ENCODE assay signal across 24 cellular contexts in genomic region chr13:33331962-33332361, GRCh38. TPM values are rescaled to one million over a fixed set of nuclear protein-coding genes. Genes with fewer than 3 reads are reported as not detected.
DNase-seq lines count a peak whose midpoint lies in the region; ATAC-seq, FAIRE-seq and TF ChIP-seq lines count a peak whose summit lies in the region.
"Had no signal": no experiment of that assay in that cellular context is flagged by ENCODE, and none has a peak within 500 bp of the region (broad histone marks: within the 10 kb centered on the region; RNA-seq: fewer than 3 reads in every experiment).

No MANE protein-coding gene starts in this region.

- no peak for TF ChIP-seq EP300 in H1 (IDR thresholded peaks at IDR 0.05; ENCODE audit: borderline replicate concordance in 1 of 2, low read depth in 2 of 2, low read length in 2 of 2)

- H3K4me1 ChIP-seq in GM23338 (ENCODE audit: insufficient read depth) (peaks cover 23% of the 10 kb centered on the region), H1 (replicated peaks in 1 of 4; ENCODE audit: control insufficient read depth in 3 of 4, insufficient read depth in 4 of 4, low read length in 3 of 4) (peaks cover 0 to 2% (median 0%) of the 10 kb centered on the region in 4 experiments; a peak in 2 of 7 replicates)
- H3K4me1 ChIP-seq: A549; BE2C; BLaER1 treated with 17β-estradiol and CSF1 and Interleukin-3, amounts not matched to agents 10 nM and 100 nM had no signal

- no peak overlapping the region for H2AK5ac ChIP-seq in H1 (ENCODE audit: low read depth, low read length)

- H3K27ac Mint-ChIP-seq in GM23338: peak overlapping the region; percentile 79
- H3K27ac Mint-ChIP-seq in nephron progenitor cell: peak overlapping the region; percentile 5
- H3K27ac Mint-ChIP-seq: CD4-positive, alpha-beta memory T cell; HFFc6 had no signal

- no peak for TF ChIP-seq RAD21 in H1 (IDR thresholded peaks at IDR 0.05 in 1 of 2, conservative IDR thresholded peaks at IDR 0.05 in 1 of 2; ENCODE audit: low read depth in 2 of 2, low read length in 2 of 2)

- no peak overlapping the region for H3K4me3 ChIP-seq in GM23338
- H3K4me3 ChIP-seq in H1 (ENCODE audit: extremely low read depth in 1 of 4, insufficient read depth in 2 of 4, low read depth in 3 of 4, low read length in 4 of 4): no peak overlapping the region
- H3K4me3 ChIP-seq: A549; BLaER1 treated with 17β-estradiol and CSF1 and Interleukin-3, amounts not matched to agents 10 nM and 100 nM; GM23248; HAP-1 had no signal

- no peaks in the 10 kb centered on the region for H3K23me2 ChIP-seq in H1 (ENCODE audit: low read depth, low read length)

- no peak overlapping the region for H3K4ac ChIP-seq in H1 (replicated peaks; ENCODE audit: insufficient read length, low read depth, low read length)

- peaks cover 16% of the 10 kb centered on the region for H3K4me1 Mint-ChIP-seq in GM23338
- H3K4me1 Mint-ChIP-seq in nephron progenitor cell: no peaks in the 10 kb centered on the region
- H3K4me1 Mint-ChIP-seq: CD4-positive, alpha-beta memory T cell had no signal

- TF ChIP-seq POLR2A in H1 (IDR thresholded peaks at IDR 0.05; ENCODE audit: control extremely low read depth in 1 of 2, low read depth in 2 of 2, low read length in 2 of 2): no peak

- H3K36me3 Mint-ChIP-seq in GM23338 (ENCODE audit: low read depth): no peaks in the 10 kb centered on the region
- H3K36me3 Mint-ChIP-seq in nephron progenitor cell (ENCODE audit: low read depth): no peaks in the 10 kb centered on the region
- H3K36me3 Mint-ChIP-seq: CD4-positive, alpha-beta memory T cell had no signal

- DNase-seq in GM23338 (ENCODE audit: low spot score) (peak; percentile 28), H1 (ENCODE audit: low read depth in 1 of 2, low spot score in 2 of 2) (no peak), nephron progenitor cell (no peak), activated gamma-delta T cell (lab: John Stamatoyannopoulos, UW) (no peak), sciatic nerve (ENCODE audit: low spot score) (no peak)
- DNase-seq in effector CD4-positive, alpha-beta T cell: no peak
- DNase-seq: 8988T; ACHN; AML-193; BE2C; Calu3; CD4-positive, alpha-beta memory T cell; COR-L47; DMS53; DMS79 treated with DMSO at 0.1 percent for 48 hours; GM23248; HFFc6 had no signal

- no peak overlapping the region for H3K56ac ChIP-seq in H1 (replicated peaks; ENCODE audit: insufficient read length, low read depth, low read length)

- no peak overlapping the region for H3K9ac ChIP-seq in H1 (replicated peaks in 1 of 4; ENCODE audit: extremely low read depth in 1 of 4, low read depth in 3 of 4, low read length in 3 of 4)
- H3K9ac ChIP-seq: BLaER1 treated with 17β-estradiol and CSF1 and Interleukin-3, amounts not matched to agents 10 nM and 100 nM; GM23248 had no signal

- peak overlapping the region; percentile 62 for H3K4me2 ChIP-seq in GM23338
- no peak overlapping the region for H3K4me2 ChIP-seq in H1 (ENCODE audit: insufficient read depth in 1 of 2, low read depth in 2 of 2, low read length in 2 of 2)
- H3K4me2 ChIP-seq: A549; BLaER1 treated with 17β-estradiol and CSF1 and Interleukin-3, amounts not matched to agents 10 nM and 100 nM had no signal

- no peak overlapping the region; the same call in 1 of the 2 replicates for H2BK5ac ChIP-seq in H1 (ENCODE audit: low read depth, low read length)

- no peak for FAIRE-seq in H1 (lab: Jason Lieb, UNC)
- FAIRE-seq: A549, G401.6, GM12892, H54 had no signal

- TF ChIP-seq CTCF in GM23338 (conservative IDR thresholded peaks at IDR 0.05; ENCODE audit: low read depth in 2 of 2) (no peak), H1 (IDR thresholded peaks at IDR 0.05; ENCODE audit: control extremely low read depth in 1 of 3, insufficient read depth in 1 of 3, low read depth in 1 of 3, low read length in 3 of 3) (no peak), nephron progenitor cell (IDR thresholded peaks at IDR 0.05) (no peak)

- no peak overlapping the region for H2BK15ac ChIP-seq in H1 (ENCODE audit: low read length)

- H4K91ac ChIP-seq in H1 (replicated peaks; ENCODE audit: insufficient read length, low read length): no peak overlapping the region

- intact Hi-C loops in sciatic nerve (cut with DNase I): no loop called here

- CTCF ChIA-PET in H1 (lab: Charles Lee; ENCODE audit: partially characterized antibody): no interaction called here

- ATAC-seq in GM23338: peak; percentile 68
- ATAC-seq in sciatic nerve: no peak
- ATAC-seq in HG02759 (IDR thresholded peaks at IDR 0.05; ENCODE audit: unreplicated experiment): no peak
- ATAC-seq: A549 had no signal

- no peak overlapping the region for H2BK12ac ChIP-seq in H1 (ENCODE audit: low read depth, low read length)

- no peaks in the 10 kb centered on the region for H3K9me3 ChIP-seq in H1 (ENCODE audit: insufficient read depth in 2 of 2, low read depth in 1 of 2, low read length in 1 of 2)
- H3K9me3 ChIP-seq: A549; BE2C; BLaER1 treated with 17β-estradiol and CSF1 and Interleukin-3, amounts not matched to agents 10 nM and 100 nM; HAP-1 had no signal

- H3K79me2 ChIP-seq in GM23338 (replicated peaks; ENCODE audit: insufficient read depth) (no peaks in the 10 kb centered on the region), H1 (ENCODE audit: control insufficient read depth in 1 of 2, insufficient read depth in 2 of 2, low read length in 2 of 2) (no peaks in the 10 kb centered on the region)

- H4K20me1 ChIP-seq in GM23338 (replicated peaks; ENCODE audit: insufficient read depth): no peaks in the 10 kb centered on the region
- no peaks in the 10 kb centered on the region for H4K20me1 ChIP-seq in H1 (replicated peaks in 1 of 2; ENCODE audit: control insufficient read depth in 1 of 2, insufficient read depth in 2 of 2, low read length in 2 of 2)
- H4K20me1 ChIP-seq: BLaER1 treated with 17β-estradiol and CSF1 and Interleukin-3, amounts not matched to agents 10 nM and 100 nM had no signal

- no peak overlapping the region for H3K14ac ChIP-seq in H1 (ENCODE audit: insufficient read length)

- no peak overlapping the region for H3K18ac ChIP-seq in H1 (ENCODE audit: extremely low read depth, low read length)

- H3K4me3 Mint-ChIP-seq in GM23338: no peak overlapping the region
- H3K4me3 Mint-ChIP-seq in nephron progenitor cell: no peak overlapping the region
- H3K4me3 Mint-ChIP-seq: CD4-positive, alpha-beta memory T cell; HFFc6 had no signal

- WGBS in H1 (ENCODE audit: extremely low coverage in 1 of 2, insufficient coverage in 1 of 2, insufficient read length in 1 of 2, insufficient replicate concordance in 2 of 2, low coverage in 1 of 2, low lambda C conversion rate in 2 of 2, missing lambda C conversion rate in 1 of 2), 2 experiments: 60% methylated on average over 3 of the region's 3 CpGs; no CpG with 5 or more reads in 1 of the 2 experiments

- no peaks in the 10 kb centered on the region for H3K79me1 ChIP-seq in H1 (ENCODE audit: low read depth, low read length)

- H3K23ac ChIP-seq in H1 (ENCODE audit: insufficient read length): no peak overlapping the region

- H2BK120ac ChIP-seq in H1 (replicated peaks; ENCODE audit: low read depth, low read length): no peak overlapping the region

- POLR2A ChIA-PET in H1 (lab: Charles Lee; ENCODE audit: partially characterized antibody): no interaction called here

- no peak overlapping the region for H2BK20ac ChIP-seq in H1 (ENCODE audit: low read length)

- no peaks in the 10 kb centered on the region for H3K9me2 ChIP-seq in GM23338 (ENCODE audit: insufficient read depth)

- H3K27me3 Mint-ChIP-seq in GM23338 (ENCODE audit: insufficient read depth, low read depth, poor library complexity): no peaks in the 10 kb centered on the region
- peaks cover 60% of the 10 kb centered on the region for H3K27me3 Mint-ChIP-seq in nephron progenitor cell (ENCODE audit: low read depth, poor library complexity)

- H3F3A ChIP-seq in GM23338 (replicated peaks; ENCODE audit: low read depth): peaks cover 9% of the 10 kb centered on the region; the same call in 1 of the 2 replicates

- H3K27ac ChIP-seq in GM23338 (ENCODE audit: low read depth) (peak overlapping the region; percentile 90), H1 (ENCODE audit: low read depth, low read length) (no peak overlapping the region)
- H3K27ac ChIP-seq: A549; BLaER1 treated with 17β-estradiol and CSF1 and Interleukin-3, amounts not matched to agents 10 nM and 100 nM; GM23248 had no signal

- H3K27me3 ChIP-seq in GM23338 (ENCODE audit: insufficient read depth) (no peaks in the 10 kb centered on the region), H1 (replicated peaks in 1 of 4; ENCODE audit: control insufficient read depth in 3 of 4, extremely low read depth in 1 of 4, insufficient read depth in 3 of 4, low read length in 3 of 4) (no peaks in the 10 kb centered on the region)
- H3K27me3 ChIP-seq: BE2C; BLaER1 treated with 17β-estradiol and CSF1 and Interleukin-3, amounts not matched to agents 10 nM and 100 nM had no signal

- H2AFZ ChIP-seq in GM23338 (peak overlapping the region; percentile 78), H1 (ENCODE audit: low read length) (peak overlapping the region; percentile 80)
- H2AFZ ChIP-seq: GM23248 had no signal

- no peak overlapping the region for H4K8ac ChIP-seq in H1 (ENCODE audit: extremely low read depth, insufficient read depth, low read length)

- no peaks in the 10 kb centered on the region for H3K9me3 Mint-ChIP-seq in GM23338
- no peaks in the 10 kb centered on the region for H3K9me3 Mint-ChIP-seq in nephron progenitor cell
- H3K9me3 Mint-ChIP-seq: CD4-positive, alpha-beta memory T cell; HFFc6 had no signal

- H4K5ac ChIP-seq in H1 (ENCODE audit: insufficient read length, low read depth, low read length): no peak overlapping the region

- H3K36me3 ChIP-seq in GM23338 (ENCODE audit: insufficient read depth): no peaks in the 10 kb centered on the region
- H3K36me3 ChIP-seq in H1 (ENCODE audit: control insufficient read depth in 2 of 4, insufficient read depth in 4 of 4, low read length in 3 of 4): no peaks in the 10 kb centered on the region
- H3K36me3 ChIP-seq: BE2C; BLaER1 treated with 17β-estradiol and CSF1 and Interleukin-3, amounts not matched to agents 10 nM and 100 nM; HAP-1 had no signal

TF ChIP-seq in H1, 55 proteins besides CTCF, POLR2A, EP300 and RAD21 (continues in another document):
- TF ChIP-seq SIRT6 (IDR thresholded peaks at IDR 0.05; ENCODE audit: low read length): no peak
- no peak for TF ChIP-seq CBX5 (IDR thresholded peaks at IDR 0.05; ENCODE audit: low read depth, low read length)
- no peak for TF ChIP-seq CHD2 (IDR thresholded peaks at IDR 0.05; ENCODE audit: low read length)

RNA-seq across cellular contexts. Expression of gene STARD13, which starts 46.4 kb away (rescaled TPM):
- total RNA-seq in GM23338 (2014; rRNA removed; shearing (Covaris generic)): 2.9 and 5.2 TPM in 2 replicates
- polyA plus RNA-seq in GM23338 (2016; fragmentation: Nextera tagmentation; extraction: Ambion mirVana): 0.99 and 3.2 TPM in 2 replicates
- total RNA-seq in H1 (2021; fragmentation: NEBNext Ultra II Directional; extraction: Animal tissue kit (Norgen Biotek cat#: 25700)): 2.8 and 2.9 TPM in 2 replicates
- polyA plus RNA-seq in H1 (2011; rRNA removed): 0.80 and 0.82 TPM in 2 replicates
- polyA plus RNA-seq in H1 (2011; cell fraction: cytosol; rRNA removed): 0.94 TPM
- polyA plus RNA-seq in H1 (2011; cell fraction: nucleus; rRNA removed): 3.3 TPM
- 1.3 to 2.1 TPM (median 1.7 TPM) in 4 replicates for polyA plus RNA-seq in H1 (2012, experiment 1 of 2)
- 0.34 TPM for polyA plus RNA-seq in H1 (2012, experiment 2 of 2)
- 1.2 TPM for polyA plus RNA-seq in H1 (2013, experiment 1 of 2)
- polyA plus RNA-seq in H1 (2013, experiment 2 of 2): 1.2 TPM
- 4.6 and 5.3 TPM in 2 replicates for polyA minus RNA-seq in H1 (2011; rRNA and poly(A)+ RNA removed)
- polyA minus RNA-seq in H1 (2011; cell fraction: cytosol; rRNA and poly(A)+ RNA removed): 3.5 TPM
- 21.6 TPM for polyA minus RNA-seq in H1 (2011; cell fraction: nucleus; rRNA and poly(A)+ RNA removed)
- total RNA-seq in sciatic nerve: 151 TPM
- polyA plus RNA-seq: CD4-positive, alpha-beta memory T cell had no signal

Comparison
In these comparisons a context has a peak if more than half of its experiments do, and no peak if none do; other contexts are left out.
1. RNA of gene STARD13, which starts 46.4 kb away (total RNA-seq): 151 TPM in sciatic nerve (single experiment); 2.9 to 5.2 TPM in GM23338 and 2.8 to 2.9 TPM in H1; every median in the first group is over 10 times any median in the second.